1 cellular context compared by ENCODE assay signal in the genomic region with DNA sequence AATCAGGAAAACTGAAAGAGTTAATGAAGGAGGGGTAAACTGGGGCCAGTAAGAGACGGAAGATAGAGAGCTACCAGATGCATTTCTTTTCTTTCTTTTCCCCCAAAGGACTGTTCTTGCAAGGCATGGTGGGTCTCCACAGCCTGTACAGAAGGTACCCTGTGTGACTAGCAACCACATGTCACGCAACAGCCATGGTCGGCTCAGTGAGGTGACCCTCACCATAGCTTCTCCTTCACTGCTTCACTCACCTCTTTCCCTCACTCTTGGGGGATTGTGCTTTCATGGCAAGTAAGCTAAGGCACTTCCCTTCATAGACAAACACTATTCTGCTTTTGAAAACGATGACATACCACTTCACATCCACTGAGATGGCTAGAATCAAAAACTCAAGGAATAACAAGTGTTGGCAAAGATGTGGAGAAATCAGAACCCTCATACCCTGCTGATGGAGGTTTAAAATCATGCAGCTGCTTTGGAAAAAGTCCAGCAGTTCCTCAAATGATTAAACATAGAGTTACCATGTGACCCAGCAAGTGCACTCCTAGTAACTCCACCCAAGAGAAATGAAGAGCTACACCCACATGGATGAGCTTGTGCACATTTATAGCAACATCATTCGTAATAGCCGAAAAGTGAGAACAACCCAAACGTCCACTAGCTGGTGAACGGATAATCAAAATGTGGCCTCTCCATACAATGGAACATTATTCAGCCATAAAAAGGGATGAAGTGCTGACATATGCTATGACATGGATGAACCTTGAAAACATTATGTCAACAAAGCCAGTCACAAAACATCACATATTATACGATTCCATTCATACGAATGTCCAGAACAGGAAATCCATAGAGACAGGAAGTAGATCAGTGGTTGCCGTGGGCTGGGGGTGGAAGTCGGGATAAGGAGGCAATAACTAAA.
TF ChIP-seq lines count a peak whose summit lies in the region.

No MANE protein-coding gene starts in this region.

TF ChIP-seq in GM12878, 131 proteins besides CTCF, POLR2A, EP300 and RAD21 (continued from another document):
- TF ChIP-seq E4F1 (IDR thresholded peaks at IDR 0.05; ENCODE audit: borderline replicate concordance, partially characterized antibody) (no peak), CHD4 (IDR thresholded peaks at IDR 0.05) (no peak), FOXM1 (IDR thresholded peaks at IDR 0.05; ENCODE audit: low read depth, low read length) (no peak), LARP7 (IDR thresholded peaks at IDR 0.05) (no peak), TCF12 (IDR thresholded peaks at IDR 0.05; ENCODE audit: low read depth, low read length) (no peak), NR2F1 (conservative IDR thresholded peaks at IDR 0.05) (no peak), PML (IDR thresholded peaks at IDR 0.05; ENCODE audit: low read length) (no peak), CREB1 (IDR thresholded peaks at IDR 0.05; ENCODE audit: low read depth) (no peak), HCFC1 (IDR thresholded peaks at IDR 0.05; ENCODE audit: low read length) (no peak), SKIL (IDR thresholded peaks at IDR 0.05; ENCODE audit: low read depth, poor library complexity, severe bottlenecking) (no peak), NKRF (conservative IDR thresholded peaks at IDR 0.05) (no peak), RFX5 (IDR thresholded peaks at IDR 0.05; ENCODE audit: low read depth, low read length) (no peak)
